In genomic region chr11:56885182-56885581, GRCh38 we compare ENCODE assay signal across 13 cellular contexts.
DNase-seq lines count a peak whose midpoint lies in the region; ATAC-seq and TF ChIP-seq lines count a peak whose summit lies in the region.
"Had no signal": no experiment of that assay in that cellular context is flagged by ENCODE, and none has a peak within 500 bp of the region (broad histone marks: within the 10 kb centered on the region; RNA-seq: fewer than 3 reads in every experiment).

No MANE protein-coding gene starts in this region.

- DNase-seq in Right ventricle myocardium superior = no peak
- DNase-seq in left ventricle myocardium inferior = no peak
- DNase-seq in SK-MEL-5 (ENCODE audit: low read depth, low spot score) = peak; percentile 72
- DNase-seq in upper lobe of left lung = peak in 1 of 2 donors; percentile 76
- DNase-seq in AML-193 (lab: John Stamatoyannopoulos, UW) = no peak
- DNase-seq in AG20443 (ENCODE audit: low spot score) = no peak
- DNase-seq: activated naive CD4-positive, alpha-beta T cell treated with anti-CD3 and anti-CD28 coated beads, Interleukin-2, amount 50 U/mL, for 16 hours; GM23248; Kasumi-1; NCI-H510A treated with DMSO at 0.1 percent for 48 hours; stimulated activated CD8-positive, alpha-beta memory T cell treated with anti-CD3 and anti-CD28 coated beads, Interleukin-4, amount 100 ng/mL, for 48 hours had no signal

- ATAC-seq in Right ventricle myocardium superior (ENCODE audit: poor library complexity) (peak; percentile 25), upper lobe of left lung (ENCODE audit: low FRiP score in 2 of 2) (peak; percentile 77 to 92), HG03571 (IDR thresholded peaks at IDR 0.05; ENCODE audit: unreplicated experiment) (no peak)

- H3K4me3 ChIP-seq in left ventricle myocardium inferior = no peak overlapping the region
- no peak overlapping the region for H3K4me3 ChIP-seq in liver (ENCODE audit: low read depth in 1 of 3, low read length in 3 of 3)
- H3K4me3 ChIP-seq in upper lobe of left lung = no peak overlapping the region
- H3K4me3 ChIP-seq: GM23248 had no signal

- intact Hi-C loops in Right ventricle myocardium superior (cut with DNase I) = no loop called here
- intact Hi-C loops in left ventricle myocardium inferior (cut with micrococcal nuclease) = no loop called here

- H3K9ac ChIP-seq in liver (ENCODE audit: low read depth in 1 of 2, low read length in 2 of 2) = no peak overlapping the region
- H3K9ac ChIP-seq: GM23248 had no signal

- no peaks in the 10 kb centered on the region for H3K9me3 ChIP-seq in left ventricle myocardium inferior (replicated peaks)
- H3K9me3 ChIP-seq in liver (ENCODE audit: control insufficient read depth in 4 of 4, low read length in 3 of 4) = no peaks in the 10 kb centered on the region
- no peaks in the 10 kb centered on the region for H3K9me3 ChIP-seq in upper lobe of left lung

- H3K36me3 ChIP-seq in left ventricle myocardium inferior (no peaks in the 10 kb centered on the region), liver (ENCODE audit: control insufficient read depth in 4 of 4, insufficient read depth in 3 of 4, low read depth in 1 of 4, low read length in 3 of 4) (no peaks in the 10 kb centered on the region), upper lobe of left lung (no peaks in the 10 kb centered on the region)

- no peak for TF ChIP-seq POLR2A in upper lobe of left lung (IDR thresholded peaks at IDR 0.05)

- H3K27ac ChIP-seq in left ventricle myocardium inferior (replicated peaks) (no peak overlapping the region), liver (ENCODE audit: low read depth in 1 of 2, low read length in 2 of 2) (no peak overlapping the region), upper lobe of left lung (peak overlapping the region in 3 of 4 donors; percentile 18 to 63 (median 54))
- H3K27ac ChIP-seq: GM23248 had no signal

- H3K4me1 ChIP-seq in left ventricle myocardium inferior = peaks cover 5% of the 10 kb centered on the region
- peaks cover 0 to 5% (median under 1%) of the 10 kb centered on the region in 4 donors for H3K4me1 ChIP-seq in liver (ENCODE audit: control insufficient read depth in 4 of 4, insufficient read depth in 4 of 4, low read length in 3 of 4)
- H3K4me1 ChIP-seq in upper lobe of left lung = peaks cover 0 to 18% (median 11%) of the 10 kb centered on the region in 4 donors

- 62% methylated on average over 1 of the region's 1 CpG for WGBS in liver
- 24 to 25% methylated on average over 1 of the region's 1 CpG for WGBS in upper lobe of left lung, 2 donors

- H3K27me3 ChIP-seq in left ventricle myocardium inferior (ENCODE audit: low read depth) (no peaks in the 10 kb centered on the region), liver (ENCODE audit: control insufficient read depth in 4 of 4, insufficient read depth in 4 of 4, low read length in 3 of 4) (no peaks in the 10 kb centered on the region), upper lobe of left lung (no peaks in the 10 kb centered on the region)

- no peak for TF ChIP-seq CTCF in left ventricle myocardium inferior (IDR thresholded peaks at IDR 0.05; ENCODE audit: borderline replicate concordance)
- TF ChIP-seq CTCF in liver (IDR thresholded peaks at IDR 0.05; ENCODE audit: low read depth, low read length, missing input control) = no peak
- TF ChIP-seq CTCF in upper lobe of left lung (IDR thresholded peaks at IDR 0.05) = no peak

- TF ChIP-seq EP300 in upper lobe of left lung (IDR thresholded peaks at IDR 0.05) = peak in 1 of 4 donors; percentile 52

- no peak for TF ChIP-seq RAD21 in liver (IDR thresholded peaks at IDR 0.05)

- in situ Hi-C loops in SK-MEL-5 (cut with HindIII; ENCODE audit: low pct_unique_long_range_greater_than_20kb, low sequenced_read_pairs) = no loop called here

TF ChIP-seq in liver, 16 proteins besides CTCF, POLR2A, EP300 and RAD21:
- TF ChIP-seq ZBTB33 (IDR thresholded peaks at IDR 0.05) (no peak), JUND (IDR thresholded peaks at IDR 0.05) (no peak), ATF3 (IDR thresholded peaks at IDR 0.05) (no peak), GABPA (IDR thresholded peaks at IDR 0.05 in 1 of 2, conservative IDR thresholded peaks at IDR 0.05 in 1 of 2) (no peak), RXRA (IDR thresholded peaks at IDR 0.05) (no peak), SP1 (IDR thresholded peaks at IDR 0.05) (peak; percentile 28), EGR1 (IDR thresholded peaks at IDR 0.05; ENCODE audit: low read depth in 2 of 2) (no peak)

Comparison
In these comparisons a context has a peak if more than half of its experiments do, and no peak if none do; other contexts are left out.
1. H3K27ac ChIP-seq: peak in upper lobe of left lung (3 of 4); none in left ventricle myocardium inferior (single experiment) and liver (0 of 2).